Comparison of ENCODE assay signal across 25 cellular contexts in the genomic region with DNA sequence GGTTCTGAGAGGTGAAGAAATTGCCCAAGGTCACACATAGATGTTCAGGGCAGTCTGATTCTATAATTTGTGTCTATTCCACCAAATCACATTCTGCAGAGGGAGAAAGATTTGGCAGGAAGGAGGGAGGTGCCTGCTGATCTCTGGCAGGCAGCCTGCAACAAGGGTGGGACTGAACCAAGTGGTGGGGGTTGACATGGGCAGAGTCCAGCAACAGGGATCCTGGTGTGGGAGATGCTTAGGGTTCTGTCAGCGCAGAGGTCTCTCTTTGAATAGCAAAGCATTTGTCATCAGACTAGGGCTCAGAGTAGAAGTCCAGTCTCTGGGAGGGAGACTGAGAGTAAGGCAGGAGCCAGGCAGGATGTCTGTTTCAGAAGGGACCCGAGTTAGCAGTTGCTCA.
DNase-seq lines count a peak whose midpoint lies in the region; ATAC-seq lines count a peak whose summit lies in the region.
"Had no signal": no experiment of that assay in that cellular context is flagged by ENCODE, and none has a peak within 500 bp of the region (broad histone marks: within the 10 kb centered on the region; RNA-seq: fewer than 3 reads in every experiment).

No MANE protein-coding gene starts in this region.

- intact Hi-C loops in head of caudate nucleus (cut with DNase I): no loop called here

- ATAC-seq in HG02763 (IDR thresholded peaks at IDR 0.05; ENCODE audit: unreplicated experiment) (no peak), GM21526 (IDR thresholded peaks at IDR 0.05; ENCODE audit: low FRiP score, unreplicated experiment) (no peak)
- ATAC-seq: CD8-positive, alpha-beta T cell; stimulated activated naive CD8-positive, alpha-beta T cell treated with anti-CD3 and anti-CD28 coated beads, Interleukin-15, Interleukin-2, amounts not matched to agents 100 U/mL and 50 U/mL, for 24 hours had no signal

- DNase-seq in NCI-H2227 (lab: John Stamatoyannopoulos, UW; ENCODE audit: unreplicated experiment) (peak; percentile 27), NCI-H2227 treated with DMSO at 0.1 percent for 48 hours (lab: John Stamatoyannopoulos, UW) (no peak), NCI-H748 (lab: John Stamatoyannopoulos, UW; ENCODE audit: unreplicated experiment) (peak; percentile 89), cerebellum (ENCODE audit: low spot score) (peak; percentile 65), head of caudate nucleus (no peak)
- DNase-seq: activated CD4-positive, alpha-beta T cell treated with anti-CD3 and anti-CD28 coated beads for 48 hours; activated T-cell treated with anti-CD3 and anti-CD28 coated beads for 4 hours; CD8-positive, alpha-beta T cell; cortex of kidney; EL; erythroblast; glutamatergic neuron; islet precursor cell; Karpas-422; left ventricle myocardium inferior; mesendoderm; NCI-H187 treated with DMSO at 0.1 percent for 48 hours; NCI-H526 treated with DMSO at 0.1 percent for 48 hours; SIG-M5; stimulated activated naive CD8-positive, alpha-beta T cell treated with anti-CD3 and anti-CD28 coated beads, Interleukin-15, Interleukin-2, amounts not matched to agents 100 U/mL and 50 U/mL, for 24 hours; SW 1271; T-helper 9 cell; testis had no signal

Comparison
In these comparisons a context has a peak if more than half of its experiments do, and no peak if none do; other contexts are left out.
1. DNase-seq: peak in NCI-H2227 (single experiment), NCI-H748 (single experiment) and cerebellum (single experiment); none in NCI-H2227 treated with DMSO at 0.1 percent for 48 hours (single experiment) and head of caudate nucleus (0 of 42).